In the genomic region with DNA sequence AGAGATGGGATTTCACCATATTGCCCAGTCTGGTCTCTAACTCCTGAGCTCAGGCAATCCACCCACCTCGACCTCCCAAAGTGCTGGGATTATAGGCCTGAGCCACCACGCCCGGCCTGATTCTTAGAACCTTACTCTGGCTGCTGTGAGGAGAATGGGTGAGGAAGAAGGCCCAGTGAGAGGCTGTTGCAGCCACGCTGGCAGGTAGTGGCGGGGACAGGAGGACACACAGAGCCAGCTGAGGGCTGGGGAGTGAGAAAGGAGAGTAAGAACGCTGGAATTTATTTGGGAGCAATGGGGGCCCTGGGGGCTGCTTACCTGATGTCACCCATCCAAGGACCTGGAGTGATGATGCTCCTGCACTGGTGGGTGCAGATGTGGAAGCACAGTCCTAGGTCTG, we compare ENCODE assay signal across 8 cellular contexts.
"Had no signal": no experiment of that assay in that cellular context is flagged by ENCODE, and none has a peak within 500 bp of the region (broad histone marks: within the 10 kb centered on the region; RNA-seq: fewer than 3 reads in every experiment).

No MANE protein-coding gene starts in this region.

- FAIRE-seq: G401.6, GM12878, GM12891, GM12892, GM18507, GM19239 had no signal

- DNase-seq: GDM1, GF-D8 had no signal

- H3K4me3 ChIP-seq: GM12878 had no signal

- ATAC-seq: GM12878 had no signal
